1 cellular context compared by ENCODE assay signal in genomic region chr9:116163293-116164055, GRCh38.
TF ChIP-seq lines count a peak whose summit lies in the region.

No MANE protein-coding gene starts in this region.

TF ChIP-seq in H1, 55 proteins besides CTCF, POLR2A, EP300 and RAD21:
- TF ChIP-seq SIX5 (IDR thresholded peaks at IDR 0.05; ENCODE audit: low read depth, low read length) = no peak
- TF ChIP-seq RXRA (IDR thresholded peaks at IDR 0.05; ENCODE audit: insufficient read depth, low read depth, low read length) = no peak
- TF ChIP-seq TBP (IDR thresholded peaks at IDR 0.05; ENCODE audit: low read depth, low read length) = no peak
- no peak for TF ChIP-seq MAX (IDR thresholded peaks at IDR 0.05)
- TF ChIP-seq EZH2 (IDR thresholded peaks at IDR 0.05; ENCODE audit: low read depth, low read length, severe bottlenecking) = no peak
- no peak for TF ChIP-seq SRF (IDR thresholded peaks at IDR 0.05; ENCODE audit: low read depth, low read length)
- no peak for TF ChIP-seq MAFK (IDR thresholded peaks at IDR 0.05; ENCODE audit: low read depth, low read length)
- no peak for TF ChIP-seq SAP30 (IDR thresholded peaks at IDR 0.05; ENCODE audit: insufficient read depth, insufficient replicate concordance, low read length)
- TF ChIP-seq GTF2F1 (IDR thresholded peaks at IDR 0.05; ENCODE audit: borderline replicate concordance, low read depth, low read length) = no peak
- TF ChIP-seq NRF1 (IDR thresholded peaks at IDR 0.05; ENCODE audit: low read depth, low read length) = no peak
- TF ChIP-seq SP4 (IDR thresholded peaks at IDR 0.05; ENCODE audit: low read length) = no peak
